ENCODE assay signal across 27 cellular contexts in the genomic region with DNA sequence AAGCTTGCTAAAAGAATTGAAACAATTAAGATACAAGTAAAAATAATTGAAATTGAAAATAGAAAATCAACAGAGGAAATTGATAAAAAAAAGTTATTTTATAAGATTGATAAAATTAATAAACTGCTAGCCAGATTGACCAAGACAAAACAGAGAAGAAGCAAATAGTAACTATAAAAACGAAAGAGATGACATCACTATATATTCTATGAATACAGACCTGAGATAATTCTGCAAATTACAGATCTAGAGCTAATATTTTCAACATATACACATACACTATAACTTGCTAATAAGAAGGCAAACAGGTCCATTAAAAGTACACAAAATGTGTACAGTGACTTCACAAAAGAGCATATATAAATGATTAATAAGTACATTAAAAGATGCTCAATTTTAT.
"Had no signal": no experiment of that assay in that cellular context is flagged by ENCODE, and none has a peak within 500 bp of the region (broad histone marks: within the 10 kb centered on the region; RNA-seq: fewer than 3 reads in every experiment).

No MANE protein-coding gene starts in this region.

- H3K4me1 ChIP-seq: stomach, suprapubic skin, testis, thyroid gland, tibial artery, tibial nerve, transverse colon, upper lobe of left lung, upper lobe of right lung, uterus, vagina had no signal

- DNase-seq: stimulated activated CD4-positive, alpha-beta T cell treated with anti-CD3 and anti-CD28 coated beads, Interleukin-2, amount 100 ng/mL, for 48 hours; stimulated activated CD4-positive, alpha-beta T cell treated with anti-CD3 and anti-CD28 coated beads, Interleukin-4, amount 100 ng/mL, for 1 hour; stimulated activated CD4-positive, alpha-beta T cell treated with anti-CD3 and anti-CD28 coated beads, Interleukin-4, amount 100 ng/mL, for 24 hours; stimulated activated CD4-positive, alpha-beta T cell treated with anti-CD3 and anti-CD28 coated beads, Interleukin-4, amount 100 ng/mL, for 4 hours; stimulated activated CD8-positive, alpha-beta memory T cell treated with anti-CD3 and anti-CD28 coated beads, Interleukin-4, amount 100 ng/mL, for 48 hours; stimulated activated naive B cell treated with anti-CD40 and anti-IgM and Interleukin-4, amounts not matched to agents 10 μg/mL and 1 μg/mL and 100 μg/mL, for 72 hours; stimulated activated naive CD4-positive, alpha-beta T cell; stimulated activated naive CD4-positive, alpha-beta T cell treated with Interleukin-2 at 50 U/mL for 16 hours; stimulated activated naive CD8-positive, alpha-beta T cell treated with anti-CD3 and anti-CD28 coated beads, Interleukin-15, amount 100 ng/mL, for 72 hours; stimulated activated naive CD8-positive, alpha-beta T cell treated with anti-CD3 and anti-CD28 coated beads, Interleukin-15, Interleukin-2, amounts not matched to agents 100 U/mL and 50 U/mL, for 24 hours; stomach; substantia nigra; testis; thyroid gland; tibial artery; transverse colon; trophoblast cell; upper lobe of left lung; upper lobe of right lung; uterus had no signal

- FAIRE-seq: urothelium cell line had no signal

- H3K4me3 ChIP-seq: stomach, suprapubic skin, testis, thoracic aorta, thyroid gland, tibial artery, tibial nerve, transverse colon, upper lobe of left lung, upper lobe of right lung, uterus, vagina had no signal

- ATAC-seq: stimulated activated effector memory CD8-positive, alpha-beta T cell treated with anti-CD3 and anti-CD28 coated beads, Interleukin-12 subunit alpha, Interleukin-12 subunit beta, amount 100 ng/mL, for 72 hours; stimulated activated memory B cell treated with anti-CD40 and anti-IgM and Interleukin-4, amounts not matched to agents 10 μg/mL and 1 μg/mL and 100 μg/mL, for 72 hours; stimulated activated naive B cell treated with anti-CD40 and anti-IgM and Interleukin-4, amounts not matched to agents 10 μg/mL and 1 μg/mL and 100 μg/mL, for 72 hours; stimulated activated naive CD8-positive, alpha-beta T cell treated with anti-CD3 and anti-CD28 coated beads, Interleukin-15, amount 100 ng/mL, for 72 hours; stimulated activated naive CD8-positive, alpha-beta T cell treated with anti-CD3 and anti-CD28 coated beads, Interleukin-15, Interleukin-2, amounts not matched to agents 100 U/mL and 50 U/mL, for 24 hours; upper lobe of right lung had no signal

- H3K27me3 ChIP-seq: stomach, suprapubic skin, testis, thyroid gland, tibial artery, tibial nerve, transverse colon, upper lobe of left lung, upper lobe of right lung, uterus, vagina had no signal

- H3K36me3 ChIP-seq: stomach, suprapubic skin, thoracic aorta, thyroid gland, tibial artery, tibial nerve, transverse colon, upper lobe of left lung, upper lobe of right lung, uterus, vagina had no signal

- H3K9me3 ChIP-seq: suprapubic skin, testis, thoracic aorta, thyroid gland, tibial artery, tibial nerve, transverse colon, upper lobe of left lung, upper lobe of right lung, uterus, vagina had no signal

- H3K27ac ChIP-seq: stomach, suprapubic skin, testis, thoracic aorta, thyroid gland, tibial artery, tibial nerve, transverse colon, upper lobe of left lung, upper lobe of right lung, uterus, vagina had no signal
